Comparison of ENCODE assay signal across 24 cellular contexts in genomic region chr7:36764929-36765328, GRCh38. TPM values are rescaled to one million over a fixed set of nuclear protein-coding genes. Genes with fewer than 3 reads are reported as not detected.
DNase-seq lines count a peak whose midpoint lies in the region; ATAC-seq and TF ChIP-seq lines count a peak whose summit lies in the region.
"Had no signal": no experiment of that assay in that cellular context is flagged by ENCODE, and none has a peak within 500 bp of the region (broad histone marks: within the 10 kb centered on the region; RNA-seq: fewer than 3 reads in every experiment).

No MANE protein-coding gene starts in this region.

- H3K4me2 ChIP-seq in GM23338, result no peak overlapping the region

- no peak overlapping the region for H3K4me3 ChIP-seq in GM23338
- H3K4me3 ChIP-seq: spleen had no signal

- peaks cover 18% of the 10 kb centered on the region for H3K4me1 ChIP-seq in GM23338 (ENCODE audit: insufficient read depth)

- no peaks in the 10 kb centered on the region for H3K27me3 ChIP-seq in GM23338 (ENCODE audit: insufficient read depth)
- H3K27me3 ChIP-seq: spleen had no signal

- no peak overlapping the region for H3K27ac ChIP-seq in GM23338 (ENCODE audit: low read depth)
- H3K27ac ChIP-seq: spleen, WERI-Rb-1 had no signal

- H3K27me3 Mint-ChIP-seq in activated T-cell treated with anti-CD3 and anti-CD28 coated beads, Interleukin-2, amount 50 U/mL, for 4 hours (ENCODE audit: low read depth), result no peaks in the 10 kb centered on the region
- no peaks in the 10 kb centered on the region for H3K27me3 Mint-ChIP-seq in activated T-cell treated with anti-CD3 and anti-CD28 coated beads, Interleukin-2, amount 50 U/mL, for 24 hours
- H3K27me3 Mint-ChIP-seq in GM23338 (ENCODE audit: insufficient read depth, low read depth, poor library complexity), result peaks cover 5% of the 10 kb centered on the region
- H3K27me3 Mint-ChIP-seq in activated T-helper 2 cell treated with anti-CD3 and anti-CD28 coated beads, Interferon-gamma antibody, Interleukin-2, Interleukin-4, amounts not matched to agents 10 μg/mL and 5 μg/mL and 100 μg/mL, durations not matched to agents 14 hours and 24 hours and 36 hours (ENCODE audit: low read depth), result no peaks in the 10 kb centered on the region
- no peaks in the 10 kb centered on the region for H3K27me3 Mint-ChIP-seq in natural killer cell treated with Interleukin-12 subunit alpha and Interleukin-12 subunit beta and Interleukin-15 and Interleukin-18, amount 100 ng/mL, for 72 hours
- H3K27me3 Mint-ChIP-seq: activated CD4-positive, alpha-beta memory T cell treated with anti-CD3 and anti-CD28 coated beads for 36 hours; type B pancreatic cell had no signal

- H3K4me3 Mint-ChIP-seq in activated T-cell treated with anti-CD3 and anti-CD28 coated beads, Interleukin-2, amount 50 U/mL, for 4 hours, result no peak overlapping the region
- no peak overlapping the region for H3K4me3 Mint-ChIP-seq in activated T-cell treated with anti-CD3 and anti-CD28 coated beads, Interleukin-2, amount 50 U/mL, for 24 hours
- H3K4me3 Mint-ChIP-seq in GM23338, result no peak overlapping the region
- H3K4me3 Mint-ChIP-seq in activated T-helper 2 cell treated with anti-CD3 and anti-CD28 coated beads, Interferon-gamma antibody, Interleukin-2, Interleukin-4, amounts not matched to agents 10 μg/mL and 5 μg/mL and 100 μg/mL, durations not matched to agents 14 hours and 24 hours and 36 hours (ENCODE audit: low read depth), result no peak overlapping the region
- H3K4me3 Mint-ChIP-seq in natural killer cell treated with Interleukin-12 subunit alpha and Interleukin-12 subunit beta and Interleukin-15 and Interleukin-18, amount 100 ng/mL, for 72 hours, result peak overlapping the region; percentile 58
- H3K4me3 Mint-ChIP-seq: activated CD4-positive, alpha-beta memory T cell treated with anti-CD3 and anti-CD28 coated beads for 36 hours; type B pancreatic cell had no signal

- H3K9me3 Mint-ChIP-seq in activated T-cell treated with anti-CD3 and anti-CD28 coated beads, Interleukin-2, amount 50 U/mL, for 4 hours, result no peaks in the 10 kb centered on the region
- no peaks in the 10 kb centered on the region for H3K9me3 Mint-ChIP-seq in activated T-cell treated with anti-CD3 and anti-CD28 coated beads, Interleukin-2, amount 50 U/mL, for 24 hours
- no peaks in the 10 kb centered on the region for H3K9me3 Mint-ChIP-seq in GM23338
- H3K9me3 Mint-ChIP-seq in activated T-helper 2 cell treated with anti-CD3 and anti-CD28 coated beads, Interferon-gamma antibody, Interleukin-2, Interleukin-4, amounts not matched to agents 10 μg/mL and 5 μg/mL and 100 μg/mL, durations not matched to agents 14 hours and 24 hours and 36 hours, result no peaks in the 10 kb centered on the region
- peaks cover 3% of the 10 kb centered on the region for H3K9me3 Mint-ChIP-seq in natural killer cell treated with Interleukin-12 subunit alpha and Interleukin-12 subunit beta and Interleukin-15 and Interleukin-18, amount 100 ng/mL, for 72 hours
- H3K9me3 Mint-ChIP-seq: activated CD4-positive, alpha-beta memory T cell treated with anti-CD3 and anti-CD28 coated beads for 36 hours had no signal

- no peaks in the 10 kb centered on the region for H3F3A ChIP-seq in GM23338 (replicated peaks; ENCODE audit: low read depth)

- TF ChIP-seq CTCF in GM23338 (conservative IDR thresholded peaks at IDR 0.05; ENCODE audit: low read depth in 2 of 2), result peak in 1 of 2 experiments; percentile 27; a peak in 1 of 4 replicates

- H3K36me3 ChIP-seq in GM23338 (ENCODE audit: insufficient read depth), result no peaks in the 10 kb centered on the region
- H3K36me3 ChIP-seq: spleen, WERI-Rb-1 had no signal

- DNase-seq in activated T-cell treated with anti-CD3 and anti-CD28 coated beads, Interleukin-2, amount 50 U/mL, for 4 hours, result no peak
- no peak for DNase-seq in activated T-cell treated with anti-CD3 and anti-CD28 coated beads, Interleukin-2, amount 50 U/mL, for 24 hours
- DNase-seq in GM23338 (ENCODE audit: low spot score), result peak; percentile 30
- DNase-seq in activated T-helper 2 cell treated with anti-CD3 and anti-CD28 coated beads, Interferon-gamma antibody, Interleukin-2, Interleukin-4, amounts not matched to agents 10 μg/mL and 5 μg/mL and 100 μg/mL, durations not matched to agents 14 hours and 24 hours and 36 hours (ENCODE audit: low spot score), result no peak
- DNase-seq in natural killer cell treated with Interleukin-12 subunit alpha and Interleukin-12 subunit beta and Interleukin-15 and Interleukin-18, amount 100 ng/mL, for 72 hours (ENCODE audit: low spot score), result no peak
- no peak for DNase-seq in NCI-H345 treated with DMSO at 0.1 percent for 48 hours (lab: John Stamatoyannopoulos, UW; ENCODE audit: unreplicated experiment)
- no peak for DNase-seq in anterior cingulate cortex (lab: John Stamatoyannopoulos, UW)
- DNase-seq: activated CD4-positive, alpha-beta memory T cell treated with anti-CD3 and anti-CD28 coated beads for 36 hours; activated T-cell treated with anti-CD3 and anti-CD28 coated beads, Interleukin-2, amount 50 U/mL, for 1 hour; cortex of kidney; EL; NCI-H146; NCI-H510A treated with DMSO at 0.1 percent for 48 hours; NK-92 treated with Interleukin-12 subunit alpha and Interleukin-12 subunit beta, amount 100 ng/mL, for 24 hours; spleen; stimulated activated CD4-positive, alpha-beta T cell treated with anti-CD3 and anti-CD28 coated beads, Interleukin-4, amount 100 ng/mL, for 4 hours; WERI-Rb-1 had no signal

- H3K9me2 ChIP-seq in GM23338 (ENCODE audit: insufficient read depth), result peaks cover 14% of the 10 kb centered on the region; the same call in 1 of the 2 replicates

- peak; percentile 38 to 57 for ATAC-seq in activated T-cell treated with anti-CD3 and anti-CD28 coated beads, Interleukin-2, amount 50 U/mL, for 4 hours
- ATAC-seq in GM23338, result no peak
- ATAC-seq in natural killer cell treated with Interleukin-12 subunit alpha and Interleukin-12 subunit beta and Interleukin-15 and Interleukin-18, amount 100 ng/mL, for 72 hours, result peak; percentile 86 to 90
- no peak for ATAC-seq in GM19463 (IDR thresholded peaks at IDR 0.05; ENCODE audit: unreplicated experiment)

- H4K20me1 ChIP-seq in GM23338 (replicated peaks; ENCODE audit: insufficient read depth), result no peaks in the 10 kb centered on the region

- no peak overlapping the region for H3K27ac Mint-ChIP-seq in activated T-cell treated with anti-CD3 and anti-CD28 coated beads, Interleukin-2, amount 50 U/mL, for 24 hours
- H3K27ac Mint-ChIP-seq in GM23338, result no peak overlapping the region
- H3K27ac Mint-ChIP-seq in activated T-helper 2 cell treated with anti-CD3 and anti-CD28 coated beads, Interferon-gamma antibody, Interleukin-2, Interleukin-4, amounts not matched to agents 10 μg/mL and 5 μg/mL and 100 μg/mL, durations not matched to agents 14 hours and 24 hours and 36 hours, result peak overlapping the region; percentile 72
- peak overlapping the region; percentile 75 to 89 for H3K27ac Mint-ChIP-seq in natural killer cell treated with Interleukin-12 subunit alpha and Interleukin-12 subunit beta and Interleukin-15 and Interleukin-18, amount 100 ng/mL, for 72 hours
- H3K27ac Mint-ChIP-seq: activated CD4-positive, alpha-beta memory T cell treated with anti-CD3 and anti-CD28 coated beads for 36 hours; type B pancreatic cell had no signal

- peaks cover 1% of the 10 kb centered on the region for H3K36me3 Mint-ChIP-seq in activated T-cell treated with anti-CD3 and anti-CD28 coated beads, Interleukin-2, amount 50 U/mL, for 4 hours (ENCODE audit: insufficient read depth)
- no peaks in the 10 kb centered on the region for H3K36me3 Mint-ChIP-seq in activated T-cell treated with anti-CD3 and anti-CD28 coated beads, Interleukin-2, amount 50 U/mL, for 24 hours (ENCODE audit: low read depth)
- H3K36me3 Mint-ChIP-seq in GM23338 (ENCODE audit: low read depth), result peaks cover 2% of the 10 kb centered on the region; the same call in 1 of the 3 replicates
- H3K36me3 Mint-ChIP-seq in activated T-helper 2 cell treated with anti-CD3 and anti-CD28 coated beads, Interferon-gamma antibody, Interleukin-2, Interleukin-4, amounts not matched to agents 10 μg/mL and 5 μg/mL and 100 μg/mL, durations not matched to agents 14 hours and 24 hours and 36 hours (ENCODE audit: low read depth), result no peaks in the 10 kb centered on the region
- no peaks in the 10 kb centered on the region for H3K36me3 Mint-ChIP-seq in natural killer cell treated with Interleukin-12 subunit alpha and Interleukin-12 subunit beta and Interleukin-15 and Interleukin-18, amount 100 ng/mL, for 72 hours
- H3K36me3 Mint-ChIP-seq: activated CD4-positive, alpha-beta memory T cell treated with anti-CD3 and anti-CD28 coated beads for 36 hours; type B pancreatic cell had no signal

- no peaks in the 10 kb centered on the region for H3K79me2 ChIP-seq in GM23338 (replicated peaks; ENCODE audit: insufficient read depth)

- peaks cover 9% of the 10 kb centered on the region for H3K4me1 Mint-ChIP-seq in activated T-cell treated with anti-CD3 and anti-CD28 coated beads, Interleukin-2, amount 50 U/mL, for 4 hours (ENCODE audit: low read depth)
- peaks cover 28% of the 10 kb centered on the region for H3K4me1 Mint-ChIP-seq in activated T-cell treated with anti-CD3 and anti-CD28 coated beads, Interleukin-2, amount 50 U/mL, for 24 hours (ENCODE audit: low read depth)
- H3K4me1 Mint-ChIP-seq in GM23338, result peaks cover 24% of the 10 kb centered on the region
- peaks cover 23% of the 10 kb centered on the region for H3K4me1 Mint-ChIP-seq in activated T-helper 2 cell treated with anti-CD3 and anti-CD28 coated beads, Interferon-gamma antibody, Interleukin-2, Interleukin-4, amounts not matched to agents 10 μg/mL and 5 μg/mL and 100 μg/mL, durations not matched to agents 14 hours and 24 hours and 36 hours (ENCODE audit: low read depth)
- peaks cover 21 to 54% of the 10 kb centered on the region in 2 donors for H3K4me1 Mint-ChIP-seq in natural killer cell treated with Interleukin-12 subunit alpha and Interleukin-12 subunit beta and Interleukin-15 and Interleukin-18, amount 100 ng/mL, for 72 hours (ENCODE audit: low read depth in 2 of 2)

- H2AFZ ChIP-seq in GM23338, result no peak overlapping the region

- intact Hi-C loops in activated T-helper 2 cell treated with anti-CD3 and anti-CD28 coated beads, Interferon-gamma antibody, Interleukin-2, Interleukin-4, amounts not matched to agents 10 μg/mL and 5 μg/mL and 100 μg/mL, durations not matched to agents 14 hours and 24 hours and 36 hours (cut with micrococcal nuclease), result no loop called here

TF ChIP-seq in GM23338, 12 proteins besides CTCF, POLR2A, EP300 and RAD21 (continues in another document):
- TF ChIP-seq ZNF114 (CRISPR knock-in tag; IDR thresholded peaks at IDR 0.05), result no peak
- no peak for TF ChIP-seq ZNF331 (CRISPR knock-in tag; IDR thresholded peaks at IDR 0.05; ENCODE audit: low read depth)
- TF ChIP-seq CREB1 (CRISPR knock-in tag; IDR thresholded peaks at IDR 0.05; ENCODE audit: low read depth), result no peak

RNA-seq across cellular contexts. Expression of gene AOAH, which starts 40.6 kb away (rescaled TPM):
- 10 to 100 TPM in 1 of 3 donors, 1 to 10 TPM in 2; 5.5 to 14.3 (median 9.6) TPM for total RNA-seq in activated T-cell treated with anti-CD3 and anti-CD28 coated beads, Interleukin-2, amount 50 U/mL, for 4 hours
- not detected in 2 replicates for total RNA-seq in GM23338 (2014; rRNA removed; shearing (Covaris generic))
- polyA plus RNA-seq in GM23338 (2016; fragmentation: Nextera tagmentation; extraction: Ambion mirVana), result not detected in 2 replicates
- 33.4 and 33.5 TPM in 2 replicates for total RNA-seq in activated T-helper 2 cell treated with anti-CD3 and anti-CD28 coated beads, Interferon-gamma antibody, Interleukin-2, Interleukin-4, amounts not matched to agents 10 μg/mL and 5 μg/mL and 100 μg/mL, durations not matched to agents 14 hours and 24 hours and 36 hours
- total RNA-seq in natural killer cell treated with Interleukin-12 subunit alpha and Interleukin-12 subunit beta and Interleukin-15 and Interleukin-18, amount 100 ng/mL, for 72 hours, result 100 to 1,000 TPM; 108 to 136 TPM
- total RNA-seq: bronchial epithelial cell, fibroblast of lung, myocyte, osteocyte had no signal
- polyA plus RNA-seq: BJ, fibroblast of lung had no signal

Comparison
In these comparisons a context has a peak if more than half of its experiments do, and no peak if none do; other contexts are left out.
1. ATAC-seq: peak in activated T-cell treated with anti-CD3 and anti-CD28 coated beads, Interleukin-2, amount 50 U/mL, for 4 hours (2 of 2) and natural killer cell treated with Interleukin-12 subunit alpha and Interleukin-12 subunit beta and Interleukin-15 and Interleukin-18, amount 100 ng/mL, for 72 hours (2 of 2); none in GM23338 (single experiment) and GM19463 (single experiment).
2. H3K27ac Mint-ChIP-seq: peak in activated T-helper 2 cell treated with anti-CD3 and anti-CD28 coated beads, Interferon-gamma antibody, Interleukin-2, Interleukin-4, amounts not matched to agents 10 μg/mL and 5 μg/mL and 100 μg/mL, durations not matched to agents 14 hours and 24 hours and 36 hours (single experiment) and natural killer cell treated with Interleukin-12 subunit alpha and Interleukin-12 subunit beta and Interleukin-15 and Interleukin-18, amount 100 ng/mL, for 72 hours (2 of 2); none in activated T-cell treated with anti-CD3 and anti-CD28 coated beads, Interleukin-2, amount 50 U/mL, for 24 hours (single experiment) and GM23338 (single experiment).